In the genomic region with DNA sequence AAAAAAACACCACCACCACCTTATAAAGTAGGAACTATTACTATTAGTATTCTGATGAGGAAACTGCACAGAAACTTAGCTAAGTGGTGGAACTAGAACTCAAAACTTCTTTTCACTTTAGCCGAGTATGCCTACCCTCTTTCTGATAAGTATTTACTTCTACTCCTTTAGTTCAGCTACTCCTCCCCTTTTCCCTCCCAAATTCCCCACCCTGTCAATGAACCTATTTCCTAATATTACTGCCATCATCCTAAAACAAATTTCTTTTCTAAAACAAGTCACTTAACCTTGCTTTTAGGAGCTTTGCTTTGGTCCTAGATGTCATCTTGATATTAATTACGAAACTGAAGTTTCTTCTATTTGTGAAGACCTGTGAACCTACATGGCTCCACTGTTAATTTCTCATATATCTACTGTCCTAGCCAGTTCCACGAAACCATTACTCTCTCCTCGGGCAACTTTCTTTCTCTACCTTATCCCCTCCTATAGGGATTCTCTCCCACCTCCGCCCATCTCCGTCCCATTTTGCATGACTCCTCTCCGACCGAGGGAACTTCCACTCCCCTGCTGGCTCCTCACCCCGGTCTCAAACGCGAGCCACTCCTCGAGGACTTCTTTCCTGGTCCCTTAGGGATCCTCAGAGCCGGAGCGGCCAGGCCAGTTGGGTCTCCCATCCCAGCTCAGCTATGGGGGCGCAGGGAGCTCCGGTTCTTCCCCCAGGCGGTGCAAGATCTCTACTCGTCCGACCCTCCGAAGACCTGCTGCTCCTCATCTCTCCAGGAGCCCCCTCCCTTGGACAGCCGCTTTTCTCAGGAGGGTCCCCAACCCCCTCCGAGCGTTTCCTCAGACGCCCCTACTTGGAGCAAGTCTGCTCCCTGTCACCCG, we compare ENCODE assay signal across 8 cellular contexts. TPM values are rescaled to one million over a fixed set of nuclear protein-coding genes. Genes with fewer than 3 reads are reported as not detected.
DNase-seq lines count a peak whose midpoint lies in the region; ATAC-seq and TF ChIP-seq lines count a peak whose summit lies in the region.

No MANE protein-coding gene starts in this region.

- CTCF ChIA-PET in T-cell (lab: Charles Lee): interaction anchor here in 1 of 2 donors (0.8 to 1.7 kb wide), 3 partner anchors 11 to 162 kb away, joined by 3 to 9 read pairs (median 3); no protein-coding TSS in a partner anchor

- POLR2A ChIA-PET in T-cell (lab: Charles Lee): interaction anchor here in 1 of 2 donors (0.7 kb wide), 1 partner anchor 457 kb away, joined by 4 read pairs; no protein-coding TSS in a partner anchor

- ATAC-seq in GM21825 (IDR thresholded peaks at IDR 0.05; ENCODE audit: unreplicated experiment) (peak; percentile 1), T-cell (replicated peaks in 1 of 4) (no peak), left lobe of liver (no peak)

- H3K9me3 Mint-ChIP-seq in T-cell: no peaks in the 10 kb centered on the region
- no peaks in the 10 kb centered on the region for H3K9me3 Mint-ChIP-seq in stimulated activated naive CD8-positive, alpha-beta T cell treated with anti-CD3 and anti-CD28 coated beads, Interleukin-15, Interleukin-2, amounts not matched to agents 100 ng/mL and 50 ng/mL, for 24 hours

- H3K4me3 ChIP-seq in AG09309 (ENCODE audit: control insufficient read depth, low read depth, low read length): peak overlapping the region; percentile 91

- no peak for TF ChIP-seq CTCF in AG09309 (IDR thresholded peaks at IDR 0.05; ENCODE audit: control insufficient read depth, insufficient read depth, low read depth, low read length, missing control alignments)

- H3K27me3 Mint-ChIP-seq in T-cell: no peaks in the 10 kb centered on the region
- H3K27me3 Mint-ChIP-seq in stimulated activated naive CD8-positive, alpha-beta T cell treated with anti-CD3 and anti-CD28 coated beads, Interleukin-15, Interleukin-2, amounts not matched to agents 100 ng/mL and 50 ng/mL, for 24 hours: no peaks in the 10 kb centered on the region

- H3K4me3 Mint-ChIP-seq in T-cell: peak overlapping the region; percentile 96 to 100 (median 97)
- peak overlapping the region; percentile 97 for H3K4me3 Mint-ChIP-seq in stimulated activated naive CD8-positive, alpha-beta T cell treated with anti-CD3 and anti-CD28 coated beads, Interleukin-15, Interleukin-2, amounts not matched to agents 100 ng/mL and 50 ng/mL, for 24 hours

- H3K4me1 Mint-ChIP-seq in T-cell: peaks cover 43 to 56% (median 47%) of the 10 kb centered on the region in 3 donors
- H3K4me1 Mint-ChIP-seq in stimulated activated naive CD8-positive, alpha-beta T cell treated with anti-CD3 and anti-CD28 coated beads, Interleukin-15, Interleukin-2, amounts not matched to agents 100 ng/mL and 50 ng/mL, for 24 hours (ENCODE audit: low read depth): peaks cover 66% of the 10 kb centered on the region

- peak overlapping the region; percentile 80 for H3K27ac ChIP-seq in cingulate gyrus (ENCODE audit: low read depth, low read length)

- DNase-seq in AG09309 (ENCODE audit: low read depth) (no peak), T-cell (peak in 4 of 34 experiments; percentile 1 to 15 (median 8)), left lobe of liver (ENCODE audit: low spot score) (peak; percentile 62), SHP77 (lab: John Stamatoyannopoulos, UW) (no peak), DMS153 (lab: John Stamatoyannopoulos, UW) (no peak)

- no peaks in the 10 kb centered on the region for H3K36me3 Mint-ChIP-seq in T-cell
- H3K36me3 Mint-ChIP-seq in stimulated activated naive CD8-positive, alpha-beta T cell treated with anti-CD3 and anti-CD28 coated beads, Interleukin-15, Interleukin-2, amounts not matched to agents 100 ng/mL and 50 ng/mL, for 24 hours (ENCODE audit: low read depth): no peaks in the 10 kb centered on the region

- peak overlapping the region; percentile 33 to 98 for H3K27ac Mint-ChIP-seq in T-cell
- peak overlapping the region; percentile 96 for H3K27ac Mint-ChIP-seq in stimulated activated naive CD8-positive, alpha-beta T cell treated with anti-CD3 and anti-CD28 coated beads, Interleukin-15, Interleukin-2, amounts not matched to agents 100 ng/mL and 50 ng/mL, for 24 hours

RNA-seq across cellular contexts. Expression of a gene that starts 1.1 kb away (rescaled TPM):
- total RNA-seq in T-cell (10 to 100 TPM; 45.1 to 52.6 (median 49.1) TPM), left lobe of liver (41.9 TPM)

RNA-seq across cellular contexts. Expression of a gene that starts 33.4 kb away (rescaled TPM):
- 10 to 100 TPM; 23.5 to 38.6 (median 35.2) TPM for total RNA-seq in T-cell
- 5.0 TPM for total RNA-seq in left lobe of liver
